In the genomic region with DNA sequence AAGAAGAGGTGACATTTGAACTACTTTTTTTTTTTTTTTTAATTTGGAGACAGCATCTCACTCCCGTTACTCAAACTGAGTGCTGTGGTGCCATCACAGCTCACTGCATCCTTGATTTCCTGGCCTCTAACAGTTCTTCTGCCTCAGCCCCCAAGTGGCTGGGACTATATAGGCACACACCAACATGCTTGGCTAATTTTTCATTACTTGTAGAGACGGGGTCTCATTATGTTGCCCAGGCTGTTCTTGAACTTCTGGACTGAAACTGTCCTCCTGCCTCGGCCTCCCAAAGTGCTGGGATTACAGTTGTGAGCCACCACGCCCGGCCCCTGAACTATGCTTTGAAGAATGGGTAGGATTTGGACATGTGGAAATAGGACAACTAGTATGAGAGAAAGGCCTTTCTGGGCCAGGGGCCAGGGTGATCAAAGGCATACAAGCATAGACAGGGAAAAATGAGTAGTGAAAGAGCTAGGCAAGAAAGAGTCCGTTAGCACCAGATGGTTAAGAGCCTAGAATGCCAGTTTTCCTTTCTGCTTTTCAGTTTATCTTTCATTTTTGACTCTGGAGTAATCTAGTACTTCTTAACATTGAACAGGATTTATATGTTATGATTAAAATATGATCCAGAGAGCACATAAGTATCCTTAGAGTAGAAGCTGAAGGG, we compare ENCODE assay signal across 11 cellular contexts. TPM values are rescaled to one million over a fixed set of nuclear protein-coding genes. Genes with fewer than 3 reads are reported as not detected.
DNase-seq lines count a peak whose midpoint lies in the region; ATAC-seq and TF ChIP-seq lines count a peak whose summit lies in the region.
"Had no signal": no experiment of that assay in that cellular context is flagged by ENCODE, and none has a peak within 500 bp of the region (broad histone marks: within the 10 kb centered on the region; RNA-seq: fewer than 3 reads in every experiment).

No MANE protein-coding gene starts in this region.

- no peaks in the 10 kb centered on the region; the same call in 1 of the 2 replicates for H3K27me3 ChIP-seq in GM23338 (ENCODE audit: insufficient read depth)
- H3K27me3 ChIP-seq in Peyer's patch: no peaks in the 10 kb centered on the region

- H3K36me3 Mint-ChIP-seq in GM23338 (ENCODE audit: low read depth): no peaks in the 10 kb centered on the region

- peak; percentile 72 for ATAC-seq in GM23338
- no peak for ATAC-seq in HG03432 (IDR thresholded peaks at IDR 0.05; ENCODE audit: unreplicated experiment)

- no peak overlapping the region for H3K4me2 ChIP-seq in GM23338
- H3K4me2 ChIP-seq: smooth muscle cell had no signal

- no peak overlapping the region for H2AFZ ChIP-seq in GM23338

- H3K4me1 ChIP-seq in GM23338 (ENCODE audit: insufficient read depth) (peaks cover 6% of the 10 kb centered on the region; the same call in 1 of the 2 replicates), Peyer's patch (peaks cover 0 to 16% (median 8%) of the 10 kb centered on the region in 4 donors)

- H3K4me3 Mint-ChIP-seq in GM23338: no peak overlapping the region

- no peak for TF ChIP-seq POLR2A in Peyer's patch (IDR thresholded peaks at IDR 0.05)

- peak in 1 of 2 experiments; percentile 22; a peak in 1 of 4 replicates for TF ChIP-seq CTCF in GM23338 (conservative IDR thresholded peaks at IDR 0.05; ENCODE audit: low read depth in 2 of 2)
- no peak for TF ChIP-seq CTCF in Peyer's patch (IDR thresholded peaks at IDR 0.05)

- no peaks in the 10 kb centered on the region for H3K9me2 ChIP-seq in GM23338 (ENCODE audit: insufficient read depth)

- H3K4me3 ChIP-seq in GM23338: no peak overlapping the region
- H3K4me3 ChIP-seq in Peyer's patch: no peak overlapping the region
- H3K4me3 ChIP-seq: smooth muscle cell had no signal

- H3F3A ChIP-seq in GM23338 (replicated peaks; ENCODE audit: low read depth): no peaks in the 10 kb centered on the region

- peak; percentile 92 for DNase-seq in DMS 273 treated with DMSO at 0.1 percent for 48 hours (lab: John Stamatoyannopoulos, UW)
- DNase-seq in GM23338 (ENCODE audit: low spot score): peak; percentile 32
- peak; percentile 30 for DNase-seq in cerebellum (ENCODE audit: low spot score)
- peak; percentile 11 for DNase-seq in midbrain (lab: John Stamatoyannopoulos, UW)
- no peak for DNase-seq in Peyer's patch
- DNase-seq in EL: no peak
- DNase-seq in KG1 (lab: John Stamatoyannopoulos, UW): no peak
- DNase-seq: activated CD8-positive, alpha-beta memory T cell treated with anti-CD3 and anti-CD28 coated beads for 24 hours; central memory CD4-positive, alpha-beta T cell had no signal

- H3K27me3 Mint-ChIP-seq in GM23338 (ENCODE audit: insufficient read depth, low read depth, poor library complexity): peaks cover 2% of the 10 kb centered on the region

- H3K79me2 ChIP-seq in GM23338 (replicated peaks; ENCODE audit: insufficient read depth): peaks cover 55% of the 10 kb centered on the region

- H3K36me3 ChIP-seq in GM23338 (ENCODE audit: insufficient read depth): no peaks in the 10 kb centered on the region
- no peaks in the 10 kb centered on the region for H3K36me3 ChIP-seq in Peyer's patch

- H3K4me1 Mint-ChIP-seq in GM23338: peaks cover 19% of the 10 kb centered on the region

- no peaks in the 10 kb centered on the region for H3K9me3 ChIP-seq in Peyer's patch

- no peaks in the 10 kb centered on the region for H3K9me3 Mint-ChIP-seq in GM23338

- H3K27ac Mint-ChIP-seq in GM23338: no peak overlapping the region

- H4K20me1 ChIP-seq in GM23338 (replicated peaks; ENCODE audit: insufficient read depth): no peaks in the 10 kb centered on the region

- no peak overlapping the region for H3K27ac ChIP-seq in GM23338 (ENCODE audit: low read depth)
- no peak overlapping the region for H3K27ac ChIP-seq in Peyer's patch

TF ChIP-seq in GM23338, 12 proteins besides CTCF, POLR2A, EP300 and RAD21:
- TF ChIP-seq REST (IDR thresholded peaks at IDR 0.05; ENCODE audit: unreplicated experiment): no peak
- TF ChIP-seq ZNF114 (CRISPR knock-in tag; IDR thresholded peaks at IDR 0.05): no peak
- no peak for TF ChIP-seq STAT1 (IDR thresholded peaks at IDR 0.05; ENCODE audit: unreplicated experiment)

RNA-seq across cellular contexts. Expression of gene RABGAP1L, which starts 6.3 kb away (rescaled TPM):
- total RNA-seq in GM23338 (2014; rRNA removed; shearing (Covaris generic)): 83.2 and 85.5 TPM in 2 replicates
- 113 and 136 TPM in 2 replicates for polyA plus RNA-seq in GM23338 (2016; fragmentation: Nextera tagmentation; extraction: Ambion mirVana)
- total RNA-seq in cerebellum: 82.9 TPM
- 100 to 1,000 TPM; 170 to 282 (median 182) TPM for total RNA-seq in Peyer's patch

Comparison
In these comparisons a context has a peak if more than half of its experiments do, and no peak if none do; other contexts are left out.
1. DNase-seq: peak in DMS 273 treated with DMSO at 0.1 percent for 48 hours (single experiment), GM23338 (single experiment), cerebellum (single experiment) and midbrain (single experiment); none in Peyer's patch (0 of 3), EL (single experiment) and KG1 (single experiment).